19 cellular contexts compared by ENCODE assay signal in genomic region chr1:24096009-24096736, GRCh38. TPM values are rescaled to one million over a fixed set of nuclear protein-coding genes. Genes with fewer than 3 reads are reported as not detected.
"Had no signal": no experiment of that assay in that cellular context is flagged by ENCODE, and none has a peak within 500 bp of the region (broad histone marks: within the 10 kb centered on the region; RNA-seq: fewer than 3 reads in every experiment).

No MANE protein-coding gene starts in this region.

- H3K9me3 Mint-ChIP-seq: activated naive CD8-positive, alpha-beta T cell treated with anti-CD3 and anti-CD28 coated beads, Interleukin-2, amount 50 U/mL, for 24 hours; activated T-helper 1 cell treated with anti-CD3 and anti-CD28 coated beads, Interleukin-12 subunit alpha, Interleukin-12 subunit beta, Interleukin-2, Interleukin-4 antibody, amounts not matched to agents 30 ng/mL and 10 ng/mL and 1 ng/mL, durations not matched to agents 14 hours and 24 hours and 36 hours; effector memory CD8-positive, alpha-beta T cell; memory B cell had no signal

- H3K4me3 ChIP-seq: ascending aorta, breast epithelium, tibial artery, vagina had no signal

- ATAC-seq: activated CD4-positive, CD25-positive, alpha-beta regulatory T cell treated with anti-CD3 and anti-CD28 coated beads, Interleukin-2, amount 50 U/mL, for 24 hours; activated naive CD8-positive, alpha-beta T cell treated with anti-CD3 and anti-CD28 coated beads, Interleukin-2, amount 50 U/mL, for 24 hours; effector memory CD8-positive, alpha-beta T cell; foreskin keratinocyte had no signal

- H3K27ac ChIP-seq: ascending aorta, breast epithelium, foreskin keratinocyte, tibial artery, vagina had no signal

- H3K4me3 Mint-ChIP-seq: activated naive CD8-positive, alpha-beta T cell treated with anti-CD3 and anti-CD28 coated beads, Interleukin-2, amount 50 U/mL, for 24 hours; activated T-helper 1 cell treated with anti-CD3 and anti-CD28 coated beads, Interleukin-12 subunit alpha, Interleukin-12 subunit beta, Interleukin-2, Interleukin-4 antibody, amounts not matched to agents 30 ng/mL and 10 ng/mL and 1 ng/mL, durations not matched to agents 14 hours and 24 hours and 36 hours; effector memory CD8-positive, alpha-beta T cell; memory B cell had no signal

- DNase-seq: activated naive CD4-positive, alpha-beta T cell; activated naive CD8-positive, alpha-beta T cell treated with anti-CD3 and anti-CD28 coated beads, Interleukin-2, amount 50 U/mL, for 24 hours; dermis blood vessel endothelial cell; effector memory CD8-positive, alpha-beta T cell; foreskin keratinocyte; head of caudate nucleus; stimulated activated CD4-positive, alpha-beta T cell treated with anti-CD3 and anti-CD28 coated beads, Interleukin-2, amount 100 ng/mL, for 48 hours; stimulated activated naive CD4-positive, alpha-beta T cell; tibial artery had no signal

- H3K4me1 ChIP-seq: ascending aorta, breast epithelium, foreskin keratinocyte, tibial artery, vagina had no signal

- H3K4me1 Mint-ChIP-seq: memory B cell had no signal

- H3K27me3 ChIP-seq: ascending aorta, breast epithelium, foreskin keratinocyte, tibial artery, vagina had no signal

- H3K36me3 Mint-ChIP-seq: memory B cell had no signal

- H3K27ac Mint-ChIP-seq: activated naive CD8-positive, alpha-beta T cell treated with anti-CD3 and anti-CD28 coated beads, Interleukin-2, amount 50 U/mL, for 24 hours; activated T-helper 1 cell treated with anti-CD3 and anti-CD28 coated beads, Interleukin-12 subunit alpha, Interleukin-12 subunit beta, Interleukin-2, Interleukin-4 antibody, amounts not matched to agents 30 ng/mL and 10 ng/mL and 1 ng/mL, durations not matched to agents 14 hours and 24 hours and 36 hours; effector memory CD8-positive, alpha-beta T cell; memory B cell had no signal

- H3K9me3 ChIP-seq: ascending aorta, breast epithelium, tibial artery, vagina had no signal

- H3K36me3 ChIP-seq: ascending aorta, breast epithelium, tibial artery, vagina had no signal

RNA-seq across cellular contexts. Expression of gene MYOM3, which starts 15.8 kb away (rescaled TPM):
- total RNA-seq: activated CD8-positive, alpha-beta memory T cell treated with anti-CD3 and anti-CD28 coated beads for 36 hours; activated T-helper 1 cell treated with anti-CD3 and anti-CD28 coated beads, Interleukin-12 subunit alpha, Interleukin-12 subunit beta, Interleukin-2, Interleukin-4 antibody, amounts not matched to agents 30 ng/mL and 10 ng/mL and 1 ng/mL, durations not matched to agents 14 hours and 24 hours and 36 hours; dermis blood vessel endothelial cell; osteocyte; T-helper 2 cell treated with Interferon-gamma antibody and Interleukin-4, amounts not matched to agents 100 ng/mL and 5 ng/mL, for 36 hours had no signal

RNA-seq across cellular contexts. Expression of gene IL22RA1, which starts 46.8 kb away (rescaled TPM):
- total RNA-seq: activated CD8-positive, alpha-beta memory T cell treated with anti-CD3 and anti-CD28 coated beads for 36 hours; activated T-helper 1 cell treated with anti-CD3 and anti-CD28 coated beads, Interleukin-12 subunit alpha, Interleukin-12 subunit beta, Interleukin-2, Interleukin-4 antibody, amounts not matched to agents 30 ng/mL and 10 ng/mL and 1 ng/mL, durations not matched to agents 14 hours and 24 hours and 36 hours; ascending aorta; chondrocyte; dermis blood vessel endothelial cell; osteocyte; T-helper 2 cell treated with Interferon-gamma antibody and Interleukin-4, amounts not matched to agents 100 ng/mL and 5 ng/mL, for 36 hours had no signal
